Comparison of ENCODE assay signal across 22 cellular contexts in genomic region chr17:73786286-73786743, GRCh38.
DNase-seq lines count a peak whose midpoint lies in the region; TF ChIP-seq lines count a peak whose summit lies in the region.
"Had no signal": no experiment of that assay in that cellular context is flagged by ENCODE, and none has a peak within 500 bp of the region (broad histone marks: within the 10 kb centered on the region; RNA-seq: fewer than 3 reads in every experiment).

No MANE protein-coding gene starts in this region.

- peak overlapping the region; percentile 47 for H3K27ac ChIP-seq in colonic mucosa
- H3K27ac ChIP-seq: esophagus squamous epithelium, SJSA1, spleen, VCaP had no signal

- no peaks in the 10 kb centered on the region for H3K27me3 ChIP-seq in colonic mucosa

- H3K4me3 ChIP-seq in colonic mucosa = no peak overlapping the region
- H3K4me3 ChIP-seq: esophagus squamous epithelium, lung, MG63, SJSA1, spleen had no signal

- no peak for TF ChIP-seq CTCF in colonic mucosa (IDR thresholded peaks at IDR 0.05)
- TF ChIP-seq CTCF in neural crest cell (conservative IDR thresholded peaks at IDR 0.05) = no peak

- no peaks in the 10 kb centered on the region for H3K9me3 Mint-ChIP-seq in neural crest cell
- H3K9me3 Mint-ChIP-seq: activated T-cell treated with anti-CD3 and anti-CD28 coated beads, Interleukin-2, amount 50 U/mL, for 4 hours had no signal

- peak; percentile 31 for DNase-seq in DMS53 (lab: John Stamatoyannopoulos, UW)
- DNase-seq in DMS53 treated with DMSO at 0.1 percent for 48 hours (lab: John Stamatoyannopoulos, UW; ENCODE audit: unreplicated experiment) = no peak
- DNase-seq in NCI-H146 (lab: John Stamatoyannopoulos, UW) = peak; percentile 85
- DNase-seq in colonic mucosa = peak; percentile 88
- peak; percentile 19 for DNase-seq in neural crest cell (ENCODE audit: low read depth, low spot score)
- no peak for DNase-seq in G401 (ENCODE audit: low spot score)
- no peak for DNase-seq in stimulated activated CD4-positive, alpha-beta T cell treated with anti-CD3 and anti-CD28 coated beads, Interleukin-4, amount 100 ng/mL, for 4 hours
- DNase-seq in OCI-M2 (lab: John Stamatoyannopoulos, UW; ENCODE audit: unreplicated experiment) = no peak
- DNase-seq: 8988T; activated T-cell treated with anti-CD3 and anti-CD28 coated beads, Interleukin-2, amount 50 U/mL, for 4 hours; amygdala; cortex of kidney; esophagus squamous epithelium; HFFc6; MG63; NCI-H524; occipital lobe; spleen; substantia nigra had no signal

- no peaks in the 10 kb centered on the region for H3K36me3 Mint-ChIP-seq in neural crest cell (ENCODE audit: low read depth)

- peaks cover 5% of the 10 kb centered on the region for H3K4me1 ChIP-seq in colonic mucosa
- H3K4me1 ChIP-seq: SJSA1, spleen had no signal

- peaks cover 38% of the 10 kb centered on the region for H3K4me1 Mint-ChIP-seq in neural crest cell

- H3K27me3 Mint-ChIP-seq in neural crest cell (ENCODE audit: low read depth) = peaks cover 4% of the 10 kb centered on the region

- H3K4me3 Mint-ChIP-seq in neural crest cell = no peak overlapping the region
- H3K4me3 Mint-ChIP-seq: activated T-cell treated with anti-CD3 and anti-CD28 coated beads, Interleukin-2, amount 50 U/mL, for 4 hours; HFFc6 had no signal

- no peaks in the 10 kb centered on the region for H3K36me3 ChIP-seq in colonic mucosa
- H3K36me3 ChIP-seq: esophagus squamous epithelium, MG63, SJSA1, spleen had no signal

- no peaks in the 10 kb centered on the region for H3K9me3 ChIP-seq in colonic mucosa
- H3K9me3 ChIP-seq: esophagus squamous epithelium, MG63, SJSA1, spleen had no signal

- no peak overlapping the region for H3K27ac Mint-ChIP-seq in neural crest cell (ENCODE audit: unreplicated experiment)
- H3K27ac Mint-ChIP-seq: HFFc6 had no signal

- in situ Hi-C loops in G401 (cut with HindIII; ENCODE audit: low sequenced_read_pairs) = no loop called here

- intact Hi-C loops in colonic mucosa (cut with DNase I) = no loop called here

- no peak overlapping the region for H3K9ac ChIP-seq in colonic mucosa (ENCODE audit: low read depth in 2 of 2, low read length in 2 of 2)

Comparison
In these comparisons a context has a peak if more than half of its experiments do, and no peak if none do; other contexts are left out.
1. DNase-seq: peak in DMS53 (single experiment), NCI-H146 (single experiment), colonic mucosa (single experiment) and neural crest cell (single experiment); none in DMS53 treated with DMSO at 0.1 percent for 48 hours (single experiment), G401 (single experiment), stimulated activated CD4-positive, alpha-beta T cell treated with anti-CD3 and anti-CD28 coated beads, Interleukin-4, amount 100 ng/mL, for 4 hours (0 of 2) and OCI-M2 (single experiment).